ENCODE assay signal across 8 cellular contexts in genomic region chr11:44556735-44557409, GRCh38. TPM values are rescaled to one million over a fixed set of nuclear protein-coding genes. Genes with fewer than 3 reads are reported as not detected.
A peak's percentile ranks its signal among the peaks of the same experiment; 100 is the strongest.
DNase-seq lines count a peak whose midpoint lies in the region; ATAC-seq and TF ChIP-seq lines count a peak whose summit lies in the region.

No MANE protein-coding gene starts in this region.

- ATAC-seq in HG02678 (IDR thresholded peaks at IDR 0.05; ENCODE audit: unreplicated experiment), result peak; percentile 46
- peak; percentile 68 to 77 for ATAC-seq in activated T-cell treated with anti-CD3 and anti-CD28 coated beads, Interleukin-2, amount 50 U/mL, for 72 hours (replicated peaks in 1 of 2)
- ATAC-seq in omental fat pad (ENCODE audit: low FRiP score), result no peak
- no peak for ATAC-seq in HG02884 (IDR thresholded peaks at IDR 0.05; ENCODE audit: unreplicated experiment)
- no peak for ATAC-seq in HG02763 (IDR thresholded peaks at IDR 0.05; ENCODE audit: unreplicated experiment)

- peak overlapping the region; percentile 78 for H3K4me2 ChIP-seq in OCI-LY3 (ENCODE audit: low read length)

- H3K27ac ChIP-seq in OCI-LY3 (ENCODE audit: low read length), result peak overlapping the region; percentile 59

- H3K36me3 ChIP-seq in OCI-LY3 (replicated peaks; ENCODE audit: low read depth, low read length), result peaks cover 6% of the 10 kb centered on the region

- peak overlapping the region; percentile 65 for H3K27ac Mint-ChIP-seq in activated T-cell treated with anti-CD3 and anti-CD28 coated beads, Interleukin-2, amount 50 U/mL, for 72 hours

- peaks cover 31% of the 10 kb centered on the region for H3K4me1 Mint-ChIP-seq in activated T-cell treated with anti-CD3 and anti-CD28 coated beads, Interleukin-2, amount 50 U/mL, for 72 hours (ENCODE audit: low read depth)

- H3K9me3 Mint-ChIP-seq in activated T-cell treated with anti-CD3 and anti-CD28 coated beads, Interleukin-2, amount 50 U/mL, for 72 hours, result peaks cover 1% of the 10 kb centered on the region in 2 donors

- H3K9me3 ChIP-seq in OCI-LY3 (ENCODE audit: insufficient read depth, low read length), result no peaks in the 10 kb centered on the region; the same call in 1 of the 2 replicates

- TF ChIP-seq CTCF in OCI-LY3 (IDR thresholded peaks at IDR 0.05; ENCODE audit: low read depth, low read length) (peak; percentile 83), omental fat pad (IDR thresholded peaks at IDR 0.05) (peak in 1 of 3 donors; percentile 62)

- peak overlapping the region; percentile 37 for H3K9ac ChIP-seq in OCI-LY3 (ENCODE audit: low read length)

- DNase-seq in GDM1 (lab: John Stamatoyannopoulos, UW) (peak; percentile 35), fibroblast of peridontal ligament (ENCODE audit: extremely low read depth) (peak; percentile 82), omental fat pad (ENCODE audit: low spot score) (peak; percentile 65)
- DNase-seq in activated T-cell treated with anti-CD3 and anti-CD28 coated beads, Interleukin-2, amount 50 U/mL, for 72 hours, result peak; percentile 66 to 67

- no peaks in the 10 kb centered on the region for H3K79me2 ChIP-seq in OCI-LY3 (ENCODE audit: low read length)

- peak overlapping the region in 1 of 2 donors; percentile 35 for H3K4me3 Mint-ChIP-seq in activated T-cell treated with anti-CD3 and anti-CD28 coated beads, Interleukin-2, amount 50 U/mL, for 72 hours

- H3K4me1 ChIP-seq in OCI-LY3 (ENCODE audit: low read length), result peaks cover 56% of the 10 kb centered on the region

- H3K27me3 Mint-ChIP-seq in activated T-cell treated with anti-CD3 and anti-CD28 coated beads, Interleukin-2, amount 50 U/mL, for 72 hours (ENCODE audit: low read depth), result no peaks in the 10 kb centered on the region

- no peaks in the 10 kb centered on the region for H3K27me3 ChIP-seq in OCI-LY3 (ENCODE audit: low read depth, low read length)

- H2AFZ ChIP-seq in OCI-LY3 (ENCODE audit: low read depth, low read length), result peak overlapping the region; percentile 65

- H4K20me1 ChIP-seq in OCI-LY3 (ENCODE audit: insufficient read depth, low read length), result no peaks in the 10 kb centered on the region

- peaks cover under 1 to 1% of the 10 kb centered on the region in 2 donors for H3K36me3 Mint-ChIP-seq in activated T-cell treated with anti-CD3 and anti-CD28 coated beads, Interleukin-2, amount 50 U/mL, for 72 hours (ENCODE audit: insufficient read depth in 2 of 2)

- peak overlapping the region; percentile 57 for H3K4me3 ChIP-seq in OCI-LY3 (ENCODE audit: low read length)

RNA-seq across cellular contexts. Expression of gene CD82, which starts 8.6 kb away (rescaled TPM):
- 100 to 1,000 TPM; 364 to 421 TPM for total RNA-seq in activated T-cell treated with anti-CD3 and anti-CD28 coated beads, Interleukin-2, amount 50 U/mL, for 72 hours
- total RNA-seq in omental fat pad, result 10 to 100 TPM in 3 of 4 donors, 1 to 10 TPM in 1; 8.9 to 30.6 (median 20.3) TPM

Comparison
In these comparisons a context has a peak if more than half of its experiments do, and no peak if none do; other contexts are left out.
1. ATAC-seq: peak in HG02678 (single experiment) and activated T-cell treated with anti-CD3 and anti-CD28 coated beads, Interleukin-2, amount 50 U/mL, for 72 hours (2 of 2); none in omental fat pad (single experiment), HG02884 (single experiment) and HG02763 (single experiment).
2. RNA of gene CD82, which starts 8.6 kb away (total RNA-seq): 364 to 421 TPM in activated T-cell treated with anti-CD3 and anti-CD28 coated beads, Interleukin-2, amount 50 U/mL, for 72 hours; 8.9 to 30.6 TPM in omental fat pad; every median in the first group is over 10 times any median in the second.
3. Peak in every context shown above with its lines, with median percentiles within 50 percentile points of each other: DNase-seq.